In genomic region chr10:28798428-28798955, GRCh38 we compare ENCODE assay signal across 24 cellular contexts.
"Had no signal": no experiment of that assay in that cellular context is flagged by ENCODE, and none has a peak within 500 bp of the region (broad histone marks: within the 10 kb centered on the region; RNA-seq: fewer than 3 reads in every experiment).

No MANE protein-coding gene starts in this region.

- H3K4me1 Mint-ChIP-seq: activated CD4-positive, alpha-beta T cell treated with anti-CD3 and anti-CD28 coated beads, Interleukin-2, amount 10 ng/mL, durations not matched to agents 24 days and 14 days; activated naive CD8-positive, alpha-beta T cell treated with anti-CD3 and anti-CD28 coated beads, Interleukin-2, amount 10 ng/mL, durations not matched to agents 7 days and 5 days; immature natural killer cell; natural killer cell; stimulated activated memory B cell treated with anti-CD40 and anti-IgM and Interleukin-4, amounts not matched to agents 10 μg/mL and 1 μg/mL and 100 μg/mL, for 72 hours had no signal

- H3K27ac Mint-ChIP-seq: activated CD4-positive, alpha-beta T cell treated with anti-CD3 and anti-CD28 coated beads, Interleukin-2, amount 10 ng/mL, durations not matched to agents 24 days and 14 days; activated CD8-positive, alpha-beta T cell treated with anti-CD3 and anti-CD28 coated beads for 36 hours; activated naive CD8-positive, alpha-beta T cell treated with anti-CD3 and anti-CD28 coated beads, Interleukin-2, amount 10 ng/mL, durations not matched to agents 7 days and 5 days; activated T-cell treated with anti-CD3 and anti-CD28 coated beads, Interleukin-2, amount 50 U/mL, for 24 hours; activated T-helper 2 cell treated with anti-CD3 and anti-CD28 coated beads, Interferon-gamma antibody, Interleukin-2, Interleukin-4, amounts not matched to agents 10 μg/mL and 5 μg/mL and 100 μg/mL, durations not matched to agents 14 hours and 24 hours and 36 hours; immature natural killer cell; natural killer cell; stimulated activated memory B cell treated with anti-CD40 and anti-IgM and Interleukin-4, amounts not matched to agents 10 μg/mL and 1 μg/mL and 100 μg/mL, for 72 hours had no signal

- H3K36me3 ChIP-seq: breast epithelium, esophagus muscularis mucosa, gastroesophageal sphincter, heart left ventricle, spleen, transverse colon had no signal

- H3K9me3 Mint-ChIP-seq: activated CD4-positive, alpha-beta T cell treated with anti-CD3 and anti-CD28 coated beads, Interleukin-2, amount 10 ng/mL, durations not matched to agents 24 days and 14 days; activated CD8-positive, alpha-beta T cell treated with anti-CD3 and anti-CD28 coated beads for 36 hours; activated naive CD8-positive, alpha-beta T cell treated with anti-CD3 and anti-CD28 coated beads, Interleukin-2, amount 10 ng/mL, durations not matched to agents 7 days and 5 days; activated T-cell treated with anti-CD3 and anti-CD28 coated beads, Interleukin-2, amount 50 U/mL, for 24 hours; activated T-helper 2 cell treated with anti-CD3 and anti-CD28 coated beads, Interferon-gamma antibody, Interleukin-2, Interleukin-4, amounts not matched to agents 10 μg/mL and 5 μg/mL and 100 μg/mL, durations not matched to agents 14 hours and 24 hours and 36 hours; natural killer cell had no signal

- H3K36me3 Mint-ChIP-seq: activated naive CD8-positive, alpha-beta T cell treated with anti-CD3 and anti-CD28 coated beads, Interleukin-2, amount 10 ng/mL, durations not matched to agents 7 days and 5 days; immature natural killer cell; natural killer cell; stimulated activated memory B cell treated with anti-CD40 and anti-IgM and Interleukin-4, amounts not matched to agents 10 μg/mL and 1 μg/mL and 100 μg/mL, for 72 hours had no signal

- H3K9me3 ChIP-seq: breast epithelium, esophagus muscularis mucosa, gastroesophageal sphincter, heart left ventricle, spleen, transverse colon had no signal

- ATAC-seq: activated CD8-positive, alpha-beta T cell treated with anti-CD3 and anti-CD28 coated beads for 36 hours; gastroesophageal sphincter; natural killer cell; stimulated activated memory B cell treated with anti-CD40 and anti-IgM and Interleukin-4, amounts not matched to agents 10 μg/mL and 1 μg/mL and 100 μg/mL, for 72 hours had no signal

- H3K27me3 ChIP-seq: breast epithelium, esophagus muscularis mucosa, gastroesophageal sphincter, heart left ventricle, spleen, transverse colon had no signal

- FAIRE-seq: endothelial cell of umbilical vein had no signal

- H3K27me3 Mint-ChIP-seq: activated CD4-positive, alpha-beta T cell treated with anti-CD3 and anti-CD28 coated beads, Interleukin-2, amount 10 ng/mL, durations not matched to agents 24 days and 14 days; activated CD8-positive, alpha-beta T cell treated with anti-CD3 and anti-CD28 coated beads for 36 hours; stimulated activated memory B cell treated with anti-CD40 and anti-IgM and Interleukin-4, amounts not matched to agents 10 μg/mL and 1 μg/mL and 100 μg/mL, for 72 hours had no signal

- H3K27ac ChIP-seq: breast epithelium, esophagus muscularis mucosa, gastroesophageal sphincter, heart left ventricle, spleen, transverse colon had no signal

- H3K4me3 Mint-ChIP-seq: activated CD4-positive, alpha-beta T cell treated with anti-CD3 and anti-CD28 coated beads, Interleukin-2, amount 10 ng/mL, durations not matched to agents 24 days and 14 days; activated CD8-positive, alpha-beta T cell treated with anti-CD3 and anti-CD28 coated beads for 36 hours; activated naive CD8-positive, alpha-beta T cell treated with anti-CD3 and anti-CD28 coated beads, Interleukin-2, amount 10 ng/mL, durations not matched to agents 7 days and 5 days; activated T-cell treated with anti-CD3 and anti-CD28 coated beads, Interleukin-2, amount 50 U/mL, for 24 hours; immature natural killer cell; natural killer cell; stimulated activated memory B cell treated with anti-CD40 and anti-IgM and Interleukin-4, amounts not matched to agents 10 μg/mL and 1 μg/mL and 100 μg/mL, for 72 hours had no signal

- H3K4me3 ChIP-seq: breast epithelium, esophagus muscularis mucosa, gastroesophageal sphincter, heart left ventricle, spleen, transverse colon had no signal

- DNase-seq: activated CD4-positive, alpha-beta T cell treated with anti-CD3 and anti-CD28 coated beads, Interleukin-2, amount 10 ng/mL, durations not matched to agents 24 days and 14 days; activated CD4-positive, CD25-positive, alpha-beta regulatory T cell; activated CD8-positive, alpha-beta T cell treated with anti-CD3 and anti-CD28 coated beads for 36 hours; activated naive CD4-positive, alpha-beta T cell treated with Interleukin-2 at 50 U/mL for 16 hours; activated naive CD8-positive, alpha-beta T cell treated with anti-CD3 and anti-CD28 coated beads, Interleukin-2, amount 10 ng/mL, durations not matched to agents 7 days and 5 days; activated T-cell treated with anti-CD3 and anti-CD28 coated beads, Interleukin-2, amount 50 U/mL, for 24 hours; cerebellar nuclear complex; dermis blood vessel endothelial cell; effector memory CD4-positive, alpha-beta T cell; heart left ventricle; immature natural killer cell; mesendoderm; natural killer cell; nucleus accumbens; posterior cingulate gyrus; spleen; stimulated activated CD4-positive, alpha-beta T cell treated with anti-CD3 and anti-CD28 coated beads, Interleukin-4, amount 100 ng/mL, for 4 hours; transverse colon had no signal

- H3K4me1 ChIP-seq: breast epithelium, spleen had no signal
